ENCODE assay signal across 1 cellular context in the genomic region with DNA sequence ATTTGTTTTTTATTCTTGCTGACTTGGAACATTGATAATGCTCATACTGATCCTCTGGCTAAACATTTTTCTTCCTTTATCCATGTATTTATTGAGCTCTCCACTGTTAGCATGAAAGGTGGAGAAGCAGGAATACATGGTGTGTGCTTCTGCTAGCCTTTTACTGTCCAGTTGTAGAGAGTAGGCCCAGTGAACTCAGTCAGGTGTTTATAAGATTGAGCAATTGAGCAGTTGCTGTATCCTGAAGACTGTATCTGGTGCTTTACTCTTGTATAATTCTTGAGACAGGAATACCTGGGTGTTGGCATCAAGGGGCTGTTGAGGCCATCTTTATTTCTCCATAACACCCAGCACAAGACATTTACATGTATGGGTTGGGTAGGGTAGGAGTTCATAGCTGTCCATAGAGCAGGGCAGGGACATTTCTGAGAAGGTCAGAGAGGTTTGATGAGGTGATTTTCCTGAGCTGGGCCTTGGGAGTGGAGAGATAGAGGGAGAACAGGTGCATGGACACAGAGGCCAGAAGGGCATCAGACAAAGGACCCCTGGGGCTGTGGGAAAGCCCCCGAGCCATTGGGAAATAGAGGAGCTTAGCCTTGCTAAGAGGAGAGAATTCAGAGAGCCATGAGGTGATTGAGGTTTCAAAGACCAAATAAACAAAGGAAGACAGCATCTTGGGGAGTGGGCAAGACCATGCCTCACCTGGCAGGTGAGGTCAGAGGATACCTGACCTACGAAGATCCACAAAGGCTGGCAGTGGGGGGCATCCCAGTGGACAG.
TF ChIP-seq lines count a peak whose summit lies in the region.

No MANE protein-coding gene starts in this region.

TF ChIP-seq in IMR-90, 13 proteins besides CTCF, POLR2A, EP300 and RAD21 (continued from another document):
- no peak for TF ChIP-seq CHD1 (IDR thresholded peaks at IDR 0.05; ENCODE audit: low read depth, low read length)
